In the genomic region with DNA sequence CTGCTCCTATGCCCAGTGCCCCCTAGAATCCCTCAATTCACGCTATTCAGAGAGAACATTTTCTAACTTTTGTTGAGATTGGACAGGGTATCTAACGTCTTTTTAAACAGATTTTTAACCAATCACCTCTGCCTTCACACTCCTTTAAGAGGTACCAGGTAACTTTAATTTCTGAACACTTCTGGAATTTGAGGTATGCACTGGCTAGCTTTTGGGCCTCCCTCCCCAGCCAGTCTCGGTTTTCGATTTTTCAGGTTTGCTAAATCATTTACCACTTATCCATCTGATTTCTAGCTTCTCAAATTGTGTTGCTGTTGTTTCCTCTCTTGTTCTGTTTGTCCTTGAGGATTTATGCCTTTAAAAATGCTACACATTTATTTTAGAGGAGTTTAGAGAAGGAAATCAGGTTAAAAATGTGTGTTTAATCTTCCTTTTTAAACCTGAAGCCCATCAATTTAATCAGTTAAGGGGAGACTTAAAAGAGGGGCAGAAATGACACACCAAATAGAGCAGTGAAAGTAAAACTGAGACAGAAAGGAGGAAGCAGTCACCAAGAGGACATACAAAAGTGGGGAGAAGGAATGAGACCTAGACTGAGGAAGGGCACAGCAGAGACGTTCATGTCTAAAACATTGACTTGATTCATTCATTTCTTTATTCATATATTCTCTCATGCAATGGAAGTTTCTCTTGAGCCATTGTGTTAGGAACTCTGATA, we compare ENCODE assay signal across 11 cellular contexts.
A peak's percentile ranks its signal among the peaks of the same experiment; 100 is the strongest.
DNase-seq lines count a peak whose midpoint lies in the region; ATAC-seq lines count a peak whose summit lies in the region.
"Had no signal": no experiment of that assay in that cellular context is flagged by ENCODE, and none has a peak within 500 bp of the region (broad histone marks: within the 10 kb centered on the region; RNA-seq: fewer than 3 reads in every experiment).

No MANE protein-coding gene starts in this region.

- H3K27ac Mint-ChIP-seq in activated T-helper 1 cell treated with anti-CD3 and anti-CD28 coated beads, Interleukin-12 subunit alpha, Interleukin-12 subunit beta, Interleukin-2, Interleukin-4 antibody, amounts not matched to agents 30 ng/mL and 10 ng/mL and 1 ng/mL, durations not matched to agents 14 hours and 24 hours and 36 hours: no peak overlapping the region
- H3K27ac Mint-ChIP-seq: activated naive CD8-positive, alpha-beta T cell treated with anti-CD3 and anti-CD28 coated beads, Interleukin-2, amount 10 ng/mL, durations not matched to agents 7 days and 5 days had no signal

- peaks cover 8% of the 10 kb centered on the region for H3K27me3 Mint-ChIP-seq in activated T-helper 1 cell treated with anti-CD3 and anti-CD28 coated beads, Interleukin-12 subunit alpha, Interleukin-12 subunit beta, Interleukin-2, Interleukin-4 antibody, amounts not matched to agents 30 ng/mL and 10 ng/mL and 1 ng/mL, durations not matched to agents 14 hours and 24 hours and 36 hours (ENCODE audit: insufficient read depth)

- H3K36me3 Mint-ChIP-seq in activated T-helper 1 cell treated with anti-CD3 and anti-CD28 coated beads, Interleukin-12 subunit alpha, Interleukin-12 subunit beta, Interleukin-2, Interleukin-4 antibody, amounts not matched to agents 30 ng/mL and 10 ng/mL and 1 ng/mL, durations not matched to agents 14 hours and 24 hours and 36 hours (ENCODE audit: low read depth): no peaks in the 10 kb centered on the region
- H3K36me3 Mint-ChIP-seq: activated naive CD8-positive, alpha-beta T cell treated with anti-CD3 and anti-CD28 coated beads, Interleukin-2, amount 10 ng/mL, durations not matched to agents 7 days and 5 days had no signal

- no peaks in the 10 kb centered on the region for H3K4me1 Mint-ChIP-seq in activated T-helper 1 cell treated with anti-CD3 and anti-CD28 coated beads, Interleukin-12 subunit alpha, Interleukin-12 subunit beta, Interleukin-2, Interleukin-4 antibody, amounts not matched to agents 30 ng/mL and 10 ng/mL and 1 ng/mL, durations not matched to agents 14 hours and 24 hours and 36 hours (ENCODE audit: low read depth)
- H3K4me1 Mint-ChIP-seq: activated naive CD8-positive, alpha-beta T cell treated with anti-CD3 and anti-CD28 coated beads, Interleukin-2, amount 10 ng/mL, durations not matched to agents 7 days and 5 days had no signal

- ATAC-seq in GM19351 (IDR thresholded peaks at IDR 0.05; ENCODE audit: unreplicated experiment) (peak; percentile 98), HG02943 (IDR thresholded peaks at IDR 0.05; ENCODE audit: low read depth, unreplicated experiment) (peak; percentile 99)
- no peak for ATAC-seq in stimulated activated naive CD8-positive, alpha-beta T cell treated with anti-CD3 and anti-CD28 coated beads, Interleukin-15, Interleukin-2, amounts not matched to agents 100 U/mL and 50 U/mL, for 24 hours
- ATAC-seq: A549 had no signal

- no peak overlapping the region for H3K4me3 Mint-ChIP-seq in activated T-helper 1 cell treated with anti-CD3 and anti-CD28 coated beads, Interleukin-12 subunit alpha, Interleukin-12 subunit beta, Interleukin-2, Interleukin-4 antibody, amounts not matched to agents 30 ng/mL and 10 ng/mL and 1 ng/mL, durations not matched to agents 14 hours and 24 hours and 36 hours
- H3K4me3 Mint-ChIP-seq: activated naive CD8-positive, alpha-beta T cell treated with anti-CD3 and anti-CD28 coated beads, Interleukin-2, amount 10 ng/mL, durations not matched to agents 7 days and 5 days had no signal

- H3K9me3 Mint-ChIP-seq in activated T-helper 1 cell treated with anti-CD3 and anti-CD28 coated beads, Interleukin-12 subunit alpha, Interleukin-12 subunit beta, Interleukin-2, Interleukin-4 antibody, amounts not matched to agents 30 ng/mL and 10 ng/mL and 1 ng/mL, durations not matched to agents 14 hours and 24 hours and 36 hours: no peaks in the 10 kb centered on the region
- H3K9me3 Mint-ChIP-seq: activated naive CD8-positive, alpha-beta T cell treated with anti-CD3 and anti-CD28 coated beads, Interleukin-2, amount 10 ng/mL, durations not matched to agents 7 days and 5 days had no signal

- DNase-seq in Ammon's horn (ENCODE audit: low spot score): peak; percentile 10
- DNase-seq in NAMALWA (ENCODE audit: low spot score): peak; percentile 4
- DNase-seq in DMS153 (lab: John Stamatoyannopoulos, UW): no peak
- no peak for DNase-seq in activated T-helper 1 cell treated with anti-CD3 and anti-CD28 coated beads, Interleukin-12 subunit alpha, Interleukin-12 subunit beta, Interleukin-2, Interleukin-4 antibody, amounts not matched to agents 30 ng/mL and 10 ng/mL and 1 ng/mL, durations not matched to agents 14 hours and 24 hours and 36 hours (ENCODE audit: low spot score)
- no peak for DNase-seq in stimulated activated naive CD8-positive, alpha-beta T cell treated with anti-CD3 and anti-CD28 coated beads, Interleukin-15, Interleukin-2, amounts not matched to agents 100 U/mL and 50 U/mL, for 24 hours
- no peak for DNase-seq in COLO668 (lab: John Stamatoyannopoulos, UW; ENCODE audit: unreplicated experiment)
- DNase-seq: activated naive CD8-positive, alpha-beta T cell treated with anti-CD3 and anti-CD28 coated beads, Interleukin-2, amount 10 ng/mL, durations not matched to agents 7 days and 5 days; NCI-H187 had no signal

- intact Hi-C loops in activated T-helper 1 cell treated with anti-CD3 and anti-CD28 coated beads, Interleukin-12 subunit alpha, Interleukin-12 subunit beta, Interleukin-2, Interleukin-4 antibody, amounts not matched to agents 30 ng/mL and 10 ng/mL and 1 ng/mL, durations not matched to agents 14 hours and 24 hours and 36 hours (cut with micrococcal nuclease): no loop called here

Comparison
In these comparisons a context has a peak if more than half of its experiments do, and no peak if none do; other contexts are left out.
1. DNase-seq: peak in Ammon's horn (single experiment) and NAMALWA (single experiment); none in DMS153 (single experiment), activated T-helper 1 cell treated with anti-CD3 and anti-CD28 coated beads, Interleukin-12 subunit alpha, Interleukin-12 subunit beta, Interleukin-2, Interleukin-4 antibody, amounts not matched to agents 30 ng/mL and 10 ng/mL and 1 ng/mL, durations not matched to agents 14 hours and 24 hours and 36 hours (single experiment), stimulated activated naive CD8-positive, alpha-beta T cell treated with anti-CD3 and anti-CD28 coated beads, Interleukin-15, Interleukin-2, amounts not matched to agents 100 U/mL and 50 U/mL, for 24 hours (single experiment) and COLO668 (single experiment).